In genomic region chr13:21902709-21903098, GRCh38 we compare ENCODE assay signal across 24 cellular contexts.
"Had no signal": no experiment of that assay in that cellular context is flagged by ENCODE, and none has a peak within 500 bp of the region (broad histone marks: within the 10 kb centered on the region; RNA-seq: fewer than 3 reads in every experiment).

No MANE protein-coding gene starts in this region.

- ATAC-seq: activated T-cell treated with anti-CD3 and anti-CD28 coated beads, Interleukin-2, amount 50 U/mL, for 72 hours; Panc1 had no signal

- DNase-seq: activated CD4-positive, alpha-beta memory T cell treated with anti-CD3 and anti-CD28 coated beads, Interleukin-2, amount 10 ng/mL, durations not matched to agents 7 days and 5 days; activated CD4-positive, alpha-beta T cell treated with anti-CD3 and anti-CD28 coated beads, Interleukin-2, amount 50 U/mL, for 1 hour; activated CD4-positive, CD25-positive, alpha-beta regulatory T cell; activated gamma-delta T cell treated with Interleukin-2 at 50 U/mL for 16 hours; activated naive CD4-positive, alpha-beta T cell treated with anti-CD3 and anti-CD28 coated beads, Interleukin-2, amount 10 ng/mL, durations not matched to agents 7 days and 5 days; activated naive CD8-positive, alpha-beta T cell treated with anti-CD3 and anti-CD28 coated beads for 36 hours; activated T-cell treated with anti-CD3 and anti-CD28 coated beads for 4 hours; activated T-cell treated with anti-CD3 and anti-CD28 coated beads, Interleukin-2, amount 50 U/mL, for 72 hours; NCI-H1092; NCI-H1417; NCI-H2029; NCI-H2107; NCI-H2171 treated with DMSO at 0.1 percent for 48 hours; NCI-H526 treated with DMSO at 0.1 percent for 48 hours; NCI-H82; NK-92 treated with Interleukin-12 subunit alpha and Interleukin-12 subunit beta, amount 100 ng/mL, for 24 hours; OCI-M1; RPMI8226; SJCRH30; SK-N-SH; T-helper 1 cell had no signal

- H3K9ac ChIP-seq: KMS-11, SK-N-SH had no signal

- H3K27me3 ChIP-seq: SJCRH30 had no signal

- H3K27ac ChIP-seq: KMS-11, SJCRH30, VCaP had no signal

- H3K4me1 ChIP-seq: SJCRH30 had no signal

- H3K36me3 ChIP-seq: SJCRH30 had no signal

- H3K9me3 ChIP-seq: SJCRH30, SK-N-SH had no signal

- H3K4me3 ChIP-seq: SJCRH30 had no signal

- H3K4me2 ChIP-seq: KMS-11, SK-N-SH had no signal
